In the genomic region with DNA sequence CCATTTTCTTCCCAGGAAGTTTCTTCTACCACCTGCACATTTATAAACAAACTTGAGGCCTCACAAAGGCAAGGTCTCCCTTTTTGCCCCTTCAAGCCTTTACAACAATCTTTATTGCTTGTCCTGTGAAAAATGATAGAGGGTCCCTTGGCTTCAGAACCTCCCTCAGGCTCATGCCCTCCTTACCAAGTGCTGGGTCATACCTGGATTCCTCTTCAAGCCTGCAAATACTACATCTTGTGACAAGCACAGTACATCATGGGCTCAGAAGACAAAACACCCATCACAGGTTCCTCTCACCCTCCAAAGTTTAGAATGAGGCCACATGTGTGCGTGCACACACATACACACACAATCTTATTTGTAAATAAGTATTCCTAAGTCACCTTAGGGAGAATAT, we compare ENCODE assay signal across 17 cellular contexts. TPM values are rescaled to one million over a fixed set of nuclear protein-coding genes. Genes with fewer than 3 reads are reported as not detected.
"Had no signal": no experiment of that assay in that cellular context is flagged by ENCODE, and none has a peak within 500 bp of the region (broad histone marks: within the 10 kb centered on the region; RNA-seq: fewer than 3 reads in every experiment).

No MANE protein-coding gene starts in this region.

- ATAC-seq: activated CD4-positive, CD25-positive, alpha-beta regulatory T cell treated with anti-CD3 and anti-CD28 coated beads, Interleukin-2, amount 50 U/mL, for 24 hours; activated naive CD8-positive, alpha-beta T cell treated with anti-CD3 and anti-CD28 coated beads, Interleukin-2, amount 50 U/mL, for 24 hours; left lobe of liver; mucosa of descending colon; naive thymus-derived CD4-positive, alpha-beta T cell had no signal

- H3K27me3 Mint-ChIP-seq: activated naive CD8-positive, alpha-beta T cell treated with anti-CD3 and anti-CD28 coated beads, Interleukin-2, amount 50 U/mL, for 24 hours; naive thymus-derived CD4-positive, alpha-beta T cell had no signal

- H3K9me3 Mint-ChIP-seq: activated naive CD4-positive, alpha-beta T cell treated with anti-CD3 and anti-CD28 coated beads for 36 hours; activated naive CD8-positive, alpha-beta T cell treated with anti-CD3 and anti-CD28 coated beads, Interleukin-2, amount 50 U/mL, for 24 hours; activated T-helper 17 cell treated with anti-CD3 and anti-CD28 coated beads, Interleukin-2, amount 50 U/mL, for 72 hours; naive thymus-derived CD4-positive, alpha-beta T cell had no signal

- H3K4me3 Mint-ChIP-seq: activated naive CD4-positive, alpha-beta T cell treated with anti-CD3 and anti-CD28 coated beads for 36 hours; activated naive CD8-positive, alpha-beta T cell treated with anti-CD3 and anti-CD28 coated beads, Interleukin-2, amount 50 U/mL, for 24 hours; activated T-helper 17 cell treated with anti-CD3 and anti-CD28 coated beads, Interleukin-2, amount 50 U/mL, for 72 hours; naive thymus-derived CD4-positive, alpha-beta T cell had no signal

- H3K27me3 ChIP-seq: ascending aorta, breast epithelium, transverse colon had no signal

- H3K9me3 ChIP-seq: ascending aorta, breast epithelium, mucosa of descending colon, transverse colon had no signal

- DNase-seq: activated CD4-positive, alpha-beta T cell treated with anti-CD3 and anti-CD28 coated beads, Interleukin-2, amount 50 U/mL, for 1 hour; activated naive CD4-positive, alpha-beta T cell treated with anti-CD3 and anti-CD28 coated beads for 36 hours; activated naive CD8-positive, alpha-beta T cell treated with anti-CD3 and anti-CD28 coated beads, Interleukin-2, amount 50 U/mL, for 24 hours; mucosa of descending colon; naive thymus-derived CD4-positive, alpha-beta T cell; nucleus accumbens; stimulated activated CD4-positive, alpha-beta T cell treated with anti-CD3 and anti-CD28 coated beads, Interleukin-15, amount 100 ng/mL, for 24 hours; stimulated activated CD4-positive, alpha-beta T cell treated with anti-CD3 and anti-CD28 coated beads, Interleukin-4, amount 100 ng/mL, for 1 hour; stimulated activated naive CD4-positive, alpha-beta T cell treated with Interleukin-2 at 50 U/mL for 16 hours; transverse colon had no signal

- H3K4me1 Mint-ChIP-seq: activated naive CD8-positive, alpha-beta T cell treated with anti-CD3 and anti-CD28 coated beads, Interleukin-2, amount 50 U/mL, for 24 hours; activated T-helper 17 cell treated with anti-CD3 and anti-CD28 coated beads, Interleukin-2, amount 50 U/mL, for 72 hours; naive thymus-derived CD4-positive, alpha-beta T cell had no signal

- H3K36me3 ChIP-seq: ascending aorta, breast epithelium, transverse colon had no signal

- H3K4me1 ChIP-seq: ascending aorta, breast epithelium, transverse colon had no signal

- H3K27ac ChIP-seq: ascending aorta, breast epithelium, transverse colon had no signal

- H3K4me3 ChIP-seq: ascending aorta, breast epithelium, mucosa of descending colon, transverse colon had no signal

- H3K27ac Mint-ChIP-seq: activated naive CD4-positive, alpha-beta T cell treated with anti-CD3 and anti-CD28 coated beads for 36 hours; activated naive CD8-positive, alpha-beta T cell treated with anti-CD3 and anti-CD28 coated beads, Interleukin-2, amount 50 U/mL, for 24 hours; activated T-helper 17 cell treated with anti-CD3 and anti-CD28 coated beads, Interleukin-2, amount 50 U/mL, for 72 hours; naive thymus-derived CD4-positive, alpha-beta T cell had no signal

- FAIRE-seq: keratinocyte had no signal

RNA-seq across cellular contexts. Expression of a gene that starts 9.1 kb away (rescaled TPM):
- total RNA-seq: ascending aorta, left lobe of liver, skeletal muscle tissue had no signal
